29 cellular contexts compared by ENCODE assay signal in genomic region chr2:23393722-23394121, GRCh38.
"Had no signal": no experiment of that assay in that cellular context is flagged by ENCODE, and none has a peak within 500 bp of the region (broad histone marks: within the 10 kb centered on the region; RNA-seq: fewer than 3 reads in every experiment).

No MANE protein-coding gene starts in this region.

- H3K27ac ChIP-seq: adrenal gland, body of pancreas, colonic mucosa, gastroesophageal sphincter, hepatocyte, left ventricle myocardium inferior, pancreas, prostate gland, stomach, suprapubic skin, tibial artery had no signal

- H3K4me1 ChIP-seq: body of pancreas, colonic mucosa, left ventricle myocardium inferior, pancreas, prostate gland had no signal

- H3K4me1 Mint-ChIP-seq: stimulated activated naive B cell treated with anti-CD40 and anti-IgM and Interleukin-4, amounts not matched to agents 10 μg/mL and 1 μg/mL and 100 μg/mL, for 72 hours; T-helper 17 cell had no signal

- DNase-seq: activated B cell treated with CpG ODN at 0.5 μM for 24 hours; activated CD4-positive, alpha-beta T cell treated with anti-CD3 and anti-CD28 coated beads, Interleukin-2, amount 50 U/mL, for 1 hour; activated CD8-positive, alpha-beta T cell treated with anti-CD3 and anti-CD28 coated beads for 36 hours; activated naive CD4-positive, alpha-beta T cell; activated naive CD8-positive, alpha-beta T cell treated with anti-CD3 and anti-CD28 coated beads for 36 hours; activated T-cell treated with anti-CD3 and anti-CD28 coated beads for 4 hours; activated T-cell treated with anti-CD3 and anti-CD28 coated beads, Interleukin-2, amount 50 U/mL, for 72 hours; aorta; body of pancreas; colonic mucosa; effector memory CD4-positive, alpha-beta T cell; left ventricle myocardium inferior; mammary epithelial cell; naive B cell; pancreas; stimulated activated CD4-positive, alpha-beta T cell treated with anti-CD3 and anti-CD28 coated beads, Interleukin-1b, Interleukin-23, amount 100 ng/mL, for 48 hours; stimulated activated naive B cell treated with anti-CD40 and anti-IgM and Interleukin-4, amounts not matched to agents 10 μg/mL and 1 μg/mL and 100 μg/mL, for 72 hours; stomach; T-helper 17 cell; T1000; tibial artery had no signal

- H3K9me3 Mint-ChIP-seq: activated B cell treated with CpG ODN at 0.5 μM for 24 hours; activated CD8-positive, alpha-beta T cell treated with anti-CD3 and anti-CD28 coated beads for 36 hours; activated naive CD8-positive, alpha-beta T cell treated with anti-CD3 and anti-CD28 coated beads for 36 hours; activated T-cell treated with anti-CD3 and anti-CD28 coated beads, Interleukin-2, amount 50 U/mL, for 72 hours; mesothelial cell of epicardium; naive B cell; neural crest cell; stimulated activated naive B cell treated with anti-CD40 and anti-IgM and Interleukin-4, amounts not matched to agents 10 μg/mL and 1 μg/mL and 100 μg/mL, for 72 hours had no signal

- H3K4me3 Mint-ChIP-seq: activated B cell treated with CpG ODN at 0.5 μM for 24 hours; activated CD8-positive, alpha-beta T cell treated with anti-CD3 and anti-CD28 coated beads for 36 hours; activated naive CD8-positive, alpha-beta T cell treated with anti-CD3 and anti-CD28 coated beads for 36 hours; mesothelial cell of epicardium; naive B cell; neural crest cell; stimulated activated naive B cell treated with anti-CD40 and anti-IgM and Interleukin-4, amounts not matched to agents 10 μg/mL and 1 μg/mL and 100 μg/mL, for 72 hours; T-helper 17 cell had no signal

- H3K4me3 ChIP-seq: adrenal gland, body of pancreas, colonic mucosa, gastroesophageal sphincter, hepatocyte, left ventricle myocardium inferior, pancreas, prostate gland, smooth muscle cell, stomach, suprapubic skin, tibial artery had no signal

- H2AFZ ChIP-seq: hepatocyte had no signal

- H3K27ac Mint-ChIP-seq: activated B cell treated with CpG ODN at 0.5 μM for 24 hours; activated CD8-positive, alpha-beta T cell treated with anti-CD3 and anti-CD28 coated beads for 36 hours; activated naive CD8-positive, alpha-beta T cell treated with anti-CD3 and anti-CD28 coated beads for 36 hours; activated T-cell treated with anti-CD3 and anti-CD28 coated beads, Interleukin-2, amount 50 U/mL, for 72 hours; naive B cell; stimulated activated naive B cell treated with anti-CD40 and anti-IgM and Interleukin-4, amounts not matched to agents 10 μg/mL and 1 μg/mL and 100 μg/mL, for 72 hours; T-helper 17 cell had no signal

- H3K27me3 ChIP-seq: adrenal gland, colonic mucosa, gastroesophageal sphincter, suprapubic skin, tibial artery had no signal

- H3K36me3 Mint-ChIP-seq: activated naive CD8-positive, alpha-beta T cell treated with anti-CD3 and anti-CD28 coated beads for 36 hours; naive B cell; stimulated activated naive B cell treated with anti-CD40 and anti-IgM and Interleukin-4, amounts not matched to agents 10 μg/mL and 1 μg/mL and 100 μg/mL, for 72 hours had no signal

- H3K36me3 ChIP-seq: adrenal gland, colonic mucosa, left ventricle myocardium inferior, pancreas, prostate gland, stomach, suprapubic skin, tibial artery had no signal

- ATAC-seq: activated CD8-positive, alpha-beta T cell treated with anti-CD3 and anti-CD28 coated beads for 36 hours; activated T-cell treated with anti-CD3 and anti-CD28 coated beads, Interleukin-2, amount 50 U/mL, for 72 hours; body of pancreas; gastroesophageal sphincter; pancreas; stimulated activated naive B cell treated with anti-CD40 and anti-IgM and Interleukin-4, amounts not matched to agents 10 μg/mL and 1 μg/mL and 100 μg/mL, for 72 hours; T-helper 17 cell had no signal

- H3K4me2 ChIP-seq: hepatocyte, smooth muscle cell had no signal

- H3K9me3 ChIP-seq: adrenal gland, body of pancreas, colonic mucosa, gastroesophageal sphincter, left ventricle myocardium inferior, pancreas, prostate gland, stomach, suprapubic skin, tibial artery had no signal
